Comparison of ENCODE assay signal across 25 cellular contexts in the genomic region with DNA sequence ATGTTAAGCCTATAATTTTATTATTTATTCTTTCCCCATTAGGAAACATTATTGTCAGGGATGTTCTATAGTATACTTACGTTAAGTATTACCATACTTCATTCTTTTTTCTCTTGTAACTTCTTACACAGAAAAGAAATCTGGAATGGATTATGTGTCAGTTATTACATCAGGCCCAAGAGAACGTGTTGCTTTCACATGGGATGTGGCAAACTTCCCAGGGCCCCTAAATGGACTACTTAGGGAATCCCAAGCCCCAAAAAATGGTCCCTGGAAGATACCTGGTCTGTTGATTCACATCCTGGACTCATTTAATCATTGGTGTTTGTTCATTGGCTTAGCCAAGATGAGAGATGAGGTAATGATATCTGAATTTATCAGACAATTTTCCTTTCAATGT.
"Had no signal": no experiment of that assay in that cellular context is flagged by ENCODE, and none has a peak within 500 bp of the region (broad histone marks: within the 10 kb centered on the region; RNA-seq: fewer than 3 reads in every experiment).

No MANE protein-coding gene starts in this region.

- H3K27ac ChIP-seq: adrenal gland, body of pancreas, esophagus muscularis mucosa, heart left ventricle had no signal

- DNase-seq: activated CD4-positive, alpha-beta T cell treated with anti-CD3 and anti-CD28 coated beads for 1 hour; activated CD4-positive, alpha-beta T cell treated with anti-CD3 and anti-CD28 coated beads for 4 hours; activated CD4-positive, alpha-beta T cell treated with anti-CD3 and anti-CD28 coated beads, Interleukin-2, amount 10 ng/mL, durations not matched to agents 7 days and 5 days; activated CD4-positive, alpha-beta T cell treated with anti-CD3 and anti-CD28 coated beads, Interleukin-2, amount 50 U/mL, for 48 hours; activated CD8-positive, alpha-beta memory T cell treated with anti-CD3 and anti-CD28 coated beads for 24 hours; activated CD8-positive, alpha-beta T cell treated with anti-CD3 and anti-CD28 coated beads for 36 hours; activated effector memory CD4-positive, alpha-beta T cell treated with Interleukin-2 at 50 U/mL for 16 hours; activated gamma-delta T cell treated with Interleukin-2 at 50 U/mL for 16 hours; activated naive CD4-positive, alpha-beta T cell treated with anti-CD3 and anti-CD28 coated beads, Interleukin-2, amount 50 U/mL, for 16 hours; activated naive CD4-positive, alpha-beta T cell treated with Interleukin-2 at 50 U/mL for 16 hours; activated T-cell treated with anti-CD3 and anti-CD28 coated beads, Interleukin-2, amount 50 U/mL, for 4 hours; adrenal gland; amygdala; aorta; body of pancreas; caudate nucleus; cortex of kidney; dermis blood vessel endothelial cell; effector CD4-positive, alpha-beta T cell; effector memory CD8-positive, alpha-beta T cell; erythroblast; glutamatergic neuron; heart left ventricle had no signal

- ATAC-seq: activated CD8-positive, alpha-beta T cell treated with anti-CD3 and anti-CD28 coated beads for 36 hours; activated T-cell treated with anti-CD3 and anti-CD28 coated beads, Interleukin-2, amount 50 U/mL, for 4 hours; activated T-helper 17 cell treated with anti-CD3 and anti-CD28 coated beads, Interleukin-2, amount 50 U/mL, for 72 hours; body of pancreas; effector memory CD8-positive, alpha-beta T cell; heart left ventricle had no signal

- H3K36me3 ChIP-seq: adrenal gland, esophagus muscularis mucosa, heart left ventricle had no signal

- H3K27me3 ChIP-seq: adrenal gland, body of pancreas, esophagus muscularis mucosa, heart left ventricle had no signal

- H3K9me3 ChIP-seq: adrenal gland, body of pancreas, esophagus muscularis mucosa had no signal

- H3K4me3 ChIP-seq: adrenal gland, body of pancreas, esophagus muscularis mucosa, heart left ventricle had no signal

- H3K4me1 ChIP-seq: adrenal gland, body of pancreas, esophagus muscularis mucosa, heart left ventricle had no signal
